ENCODE assay signal across 8 cellular contexts in the genomic region with DNA sequence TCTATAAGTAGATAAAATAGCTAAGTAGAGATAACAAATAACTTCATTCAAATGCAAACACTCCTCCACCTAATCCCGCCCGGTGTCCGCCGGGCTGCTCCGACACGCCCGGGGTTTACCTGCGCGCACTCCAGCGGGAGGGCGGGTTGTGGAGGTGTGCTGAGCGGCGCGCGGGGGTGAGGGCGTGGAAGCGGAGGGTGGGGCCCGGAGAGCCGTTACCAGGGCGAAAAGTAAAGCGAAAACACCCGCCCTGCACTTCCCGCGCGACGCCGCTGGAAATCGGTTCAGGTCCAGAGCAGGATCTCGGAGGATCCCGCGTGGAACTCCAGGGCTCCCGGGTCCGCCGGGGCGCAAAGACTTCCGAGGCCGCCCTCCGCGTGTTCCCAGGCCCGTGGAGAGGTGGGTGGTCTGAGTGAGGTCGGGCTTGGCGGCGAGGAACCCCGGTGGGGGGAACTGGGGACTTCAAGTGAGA.
A peak's percentile ranks its signal among the peaks of the same experiment; 100 is the strongest.
DNase-seq lines count a peak whose midpoint lies in the region; ATAC-seq and TF ChIP-seq lines count a peak whose summit lies in the region.

No MANE protein-coding gene starts in this region.

- peaks cover 2% of the 10 kb centered on the region for H3K4me1 ChIP-seq in NT2/D1 (ENCODE audit: insufficient read depth, insufficient read length)

- H3K27ac ChIP-seq in skin epidermis, result peak overlapping the region in 17 of 21 experiments; percentile 26 to 98 (median 85)

- ATAC-seq in HG03460 (IDR thresholded peaks at IDR 0.05; ENCODE audit: unreplicated experiment), result no peak
- ATAC-seq in HG03565 (IDR thresholded peaks at IDR 0.05; ENCODE audit: unreplicated experiment), result no peak

- no peak for TF ChIP-seq CTCF in GM12864 (IDR thresholded peaks at IDR 0.05; ENCODE audit: low read depth, low read length, missing control alignments)

- H3K27me3 ChIP-seq in NT2/D1 (ENCODE audit: insufficient read depth, insufficient read length), result peaks cover 60% of the 10 kb centered on the region

- H3K27ac Mint-ChIP-seq in activated naive CD8-positive, alpha-beta T cell, result no peak overlapping the region

- no peaks in the 10 kb centered on the region for H3K9me3 ChIP-seq in NT2/D1 (ENCODE audit: insufficient read depth, low read length)

- DNase-seq in GM12864 (ENCODE audit: low read depth) (no peak), NT2/D1 (ENCODE audit: low read depth, low spot score) (no peak), AML-193 (lab: John Stamatoyannopoulos, UW) (no peak)

- peaks cover 43% of the 10 kb centered on the region for H3K27me3 Mint-ChIP-seq in activated naive CD8-positive, alpha-beta T cell

- H3K9ac ChIP-seq in NT2/D1 (ENCODE audit: insufficient read length, low read depth), result peak overlapping the region; percentile 77

- no peaks in the 10 kb centered on the region for H3K9me3 Mint-ChIP-seq in activated naive CD8-positive, alpha-beta T cell (ENCODE audit: low read depth)

- peaks cover 4% of the 10 kb centered on the region for H3K36me3 Mint-ChIP-seq in activated naive CD8-positive, alpha-beta T cell

- H3K4me3 ChIP-seq in GM12864 (ENCODE audit: low read depth, low read length) (peak overlapping the region; percentile 84), NT2/D1 (ENCODE audit: insufficient read length, low read depth) (peak overlapping the region; percentile 61), iPS-11a (ENCODE audit: low read depth, low read length) (peak overlapping the region; percentile 53), skin epidermis (peak overlapping the region; percentile 60 to 81 (median 77))

- H3K4me3 Mint-ChIP-seq in activated naive CD8-positive, alpha-beta T cell, result peak overlapping the region; percentile 91

- peaks cover 40% of the 10 kb centered on the region for H3K4me1 Mint-ChIP-seq in activated naive CD8-positive, alpha-beta T cell (ENCODE audit: low read depth)

- H3K36me3 ChIP-seq in NT2/D1 (ENCODE audit: insufficient read depth, insufficient read length, low read length), result peaks cover 5% of the 10 kb centered on the region
